In the genomic region with DNA sequence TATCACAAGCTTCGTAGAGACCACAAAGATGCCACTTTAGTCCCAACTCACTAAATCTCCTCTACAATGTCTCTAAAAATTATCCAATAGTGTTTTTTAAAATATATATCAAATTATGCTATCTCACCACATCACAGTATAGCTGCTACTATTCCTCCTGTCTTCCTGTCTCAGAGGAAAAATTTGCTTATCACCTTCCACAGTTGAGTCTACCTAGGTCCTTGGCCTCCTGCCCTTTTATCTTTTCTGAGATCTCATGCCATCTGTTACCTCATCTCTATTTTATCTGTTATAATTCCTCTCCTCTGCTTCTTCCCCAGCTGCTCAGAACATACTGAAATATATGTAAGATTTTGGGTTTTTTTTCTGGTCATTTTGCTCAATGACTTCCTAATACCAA, we compare ENCODE assay signal across 32 cellular contexts.
"Had no signal": no experiment of that assay in that cellular context is flagged by ENCODE, and none has a peak within 500 bp of the region (broad histone marks: within the 10 kb centered on the region; RNA-seq: fewer than 3 reads in every experiment).

No MANE protein-coding gene starts in this region.

- H3K27ac ChIP-seq: ascending aorta, breast epithelium, cardiac muscle cell, esophagus muscularis mucosa, foreskin keratinocyte, gastrocnemius medialis, heart right ventricle, hepatocyte had no signal

- H3K4me1 Mint-ChIP-seq: activated CD4-positive, alpha-beta T cell treated with anti-CD3 and anti-CD28 coated beads for 36 hours; activated CD4-positive, alpha-beta T cell treated with anti-CD3 and anti-CD28 coated beads, Interleukin-2, amount 10 ng/mL, durations not matched to agents 24 days and 14 days; activated CD8-positive, alpha-beta memory T cell treated with anti-CD3 and anti-CD28 coated beads, Interleukin-2, amount 10 ng/mL, durations not matched to agents 7 days and 5 days; activated naive CD4-positive, alpha-beta T cell treated with anti-CD3 and anti-CD28 coated beads, Interleukin-2, amount 10 ng/mL, durations not matched to agents 7 days and 5 days; activated naive CD8-positive, alpha-beta T cell treated with anti-CD3 and anti-CD28 coated beads, Interleukin-2, amount 10 ng/mL, durations not matched to agents 7 days and 5 days; T-helper 17 cell had no signal

- H3K9me3 Mint-ChIP-seq: activated CD4-positive, alpha-beta memory T cell treated with anti-CD3 and anti-CD28 coated beads for 36 hours; activated CD4-positive, alpha-beta T cell treated with anti-CD3 and anti-CD28 coated beads, Interleukin-2, amount 10 ng/mL, durations not matched to agents 24 days and 14 days; activated naive CD4-positive, alpha-beta T cell treated with anti-CD3 and anti-CD28 coated beads, Interleukin-2, amount 10 ng/mL, durations not matched to agents 7 days and 5 days; activated T-cell treated with anti-CD3 and anti-CD28 coated beads, Interleukin-2, amount 50 U/mL, for 24 hours; brain; T-helper 2 cell treated with Interferon-gamma antibody and Interleukin-4, amounts not matched to agents 5 μg/mL and 100 μg/mL, for 36 hours had no signal

- H3K9me3 ChIP-seq: ascending aorta, breast epithelium, esophagus muscularis mucosa, gastrocnemius medialis, heart right ventricle had no signal

- H3K36me3 Mint-ChIP-seq: activated CD4-positive, alpha-beta memory T cell treated with anti-CD3 and anti-CD28 coated beads for 36 hours; activated CD8-positive, alpha-beta memory T cell treated with anti-CD3 and anti-CD28 coated beads, Interleukin-2, amount 10 ng/mL, durations not matched to agents 7 days and 5 days; activated naive CD4-positive, alpha-beta T cell treated with anti-CD3 and anti-CD28 coated beads, Interleukin-2, amount 10 ng/mL, durations not matched to agents 7 days and 5 days; activated naive CD4-positive, alpha-beta T cell treated with anti-CD3 and anti-CD28 coated beads, Interleukin-2, amount 50 U/mL, for 72 hours; activated naive CD8-positive, alpha-beta T cell treated with anti-CD3 and anti-CD28 coated beads, Interleukin-2, amount 10 ng/mL, durations not matched to agents 7 days and 5 days; brain had no signal

- ATAC-seq: activated CD4-positive, alpha-beta T cell treated with anti-CD3 and anti-CD28 coated beads for 36 hours; activated CD8-positive, alpha-beta memory T cell treated with anti-CD3 and anti-CD28 coated beads, Interleukin-2, amount 10 ng/mL, durations not matched to agents 7 days and 5 days; activated CD8-positive, alpha-beta T cell treated with anti-CD3 and anti-CD28 coated beads, Interleukin-2, amount 10 ng/mL, durations not matched to agents 7 days and 5 days; activated naive CD4-positive, alpha-beta T cell treated with anti-CD3 and anti-CD28 coated beads, Interleukin-2, amount 50 U/mL, for 72 hours; activated T-cell treated with anti-CD3 and anti-CD28 coated beads, Interleukin-2, amount 50 U/mL, for 72 hours; effector memory CD8-positive, alpha-beta T cell; foreskin keratinocyte; gastrocnemius medialis; heart right ventricle; T-helper 17 cell had no signal

- H3K4me3 ChIP-seq: ascending aorta, breast epithelium, cardiac muscle cell, esophagus muscularis mucosa, gastrocnemius medialis, heart right ventricle, hepatocyte had no signal

- H3K27ac Mint-ChIP-seq: activated CD4-positive, alpha-beta memory T cell treated with anti-CD3 and anti-CD28 coated beads for 36 hours; activated CD4-positive, alpha-beta T cell treated with anti-CD3 and anti-CD28 coated beads for 36 hours; activated CD4-positive, alpha-beta T cell treated with anti-CD3 and anti-CD28 coated beads, Interleukin-2, amount 10 ng/mL, durations not matched to agents 24 days and 14 days; activated CD8-positive, alpha-beta memory T cell treated with anti-CD3 and anti-CD28 coated beads, Interleukin-2, amount 10 ng/mL, durations not matched to agents 7 days and 5 days; activated CD8-positive, alpha-beta T cell treated with anti-CD3 and anti-CD28 coated beads, Interleukin-2, amount 10 ng/mL, durations not matched to agents 7 days and 5 days; activated naive CD4-positive, alpha-beta T cell treated with anti-CD3 and anti-CD28 coated beads, Interleukin-2, amount 10 ng/mL, durations not matched to agents 7 days and 5 days; activated naive CD4-positive, alpha-beta T cell treated with anti-CD3 and anti-CD28 coated beads, Interleukin-2, amount 50 U/mL, for 72 hours; activated naive CD8-positive, alpha-beta T cell treated with anti-CD3 and anti-CD28 coated beads, Interleukin-2, amount 10 ng/mL, durations not matched to agents 7 days and 5 days; activated T-cell treated with anti-CD3 and anti-CD28 coated beads, Interleukin-2, amount 50 U/mL, for 24 hours; activated T-cell treated with anti-CD3 and anti-CD28 coated beads, Interleukin-2, amount 50 U/mL, for 72 hours; brain; effector memory CD8-positive, alpha-beta T cell; T-helper 17 cell; T-helper 2 cell treated with Interferon-gamma antibody and Interleukin-4, amounts not matched to agents 5 μg/mL and 100 μg/mL, for 36 hours had no signal

- H3K27me3 ChIP-seq: ascending aorta, breast epithelium, cardiac muscle cell, esophagus muscularis mucosa, foreskin keratinocyte, gastrocnemius medialis, heart right ventricle, hepatocyte had no signal

- H2AFZ ChIP-seq: hepatocyte had no signal

- H3K79me2 ChIP-seq: hepatocyte had no signal

- H3K36me3 ChIP-seq: ascending aorta, breast epithelium, cardiac muscle cell, esophagus muscularis mucosa, gastrocnemius medialis, heart right ventricle had no signal

- H3K27me3 Mint-ChIP-seq: activated CD4-positive, alpha-beta memory T cell treated with anti-CD3 and anti-CD28 coated beads for 36 hours; activated CD4-positive, alpha-beta T cell treated with anti-CD3 and anti-CD28 coated beads for 36 hours; activated CD4-positive, alpha-beta T cell treated with anti-CD3 and anti-CD28 coated beads, Interleukin-2, amount 10 ng/mL, durations not matched to agents 24 days and 14 days; activated CD8-positive, alpha-beta memory T cell treated with anti-CD3 and anti-CD28 coated beads, Interleukin-2, amount 10 ng/mL, durations not matched to agents 7 days and 5 days; activated naive CD4-positive, alpha-beta T cell treated with anti-CD3 and anti-CD28 coated beads, Interleukin-2, amount 10 ng/mL, durations not matched to agents 7 days and 5 days; activated naive CD8-positive, alpha-beta T cell treated with anti-CD3 and anti-CD28 coated beads, Interleukin-2, amount 10 ng/mL, durations not matched to agents 7 days and 5 days; activated T-cell treated with anti-CD3 and anti-CD28 coated beads, Interleukin-2, amount 50 U/mL, for 24 hours; brain; effector memory CD8-positive, alpha-beta T cell; T-helper 17 cell had no signal

- H3K4me2 ChIP-seq: hepatocyte had no signal

- H3K4me1 ChIP-seq: ascending aorta, breast epithelium, foreskin keratinocyte, heart right ventricle had no signal

- H3K4me3 Mint-ChIP-seq: activated CD4-positive, alpha-beta memory T cell treated with anti-CD3 and anti-CD28 coated beads for 36 hours; activated CD4-positive, alpha-beta T cell treated with anti-CD3 and anti-CD28 coated beads for 36 hours; activated CD4-positive, alpha-beta T cell treated with anti-CD3 and anti-CD28 coated beads, Interleukin-2, amount 10 ng/mL, durations not matched to agents 24 days and 14 days; activated CD8-positive, alpha-beta memory T cell treated with anti-CD3 and anti-CD28 coated beads, Interleukin-2, amount 10 ng/mL, durations not matched to agents 7 days and 5 days; activated CD8-positive, alpha-beta T cell treated with anti-CD3 and anti-CD28 coated beads, Interleukin-2, amount 10 ng/mL, durations not matched to agents 7 days and 5 days; activated naive CD4-positive, alpha-beta T cell treated with anti-CD3 and anti-CD28 coated beads, Interleukin-2, amount 10 ng/mL, durations not matched to agents 7 days and 5 days; activated naive CD8-positive, alpha-beta T cell treated with anti-CD3 and anti-CD28 coated beads, Interleukin-2, amount 10 ng/mL, durations not matched to agents 7 days and 5 days; activated T-cell treated with anti-CD3 and anti-CD28 coated beads, Interleukin-2, amount 50 U/mL, for 24 hours; activated T-cell treated with anti-CD3 and anti-CD28 coated beads, Interleukin-2, amount 50 U/mL, for 72 hours; brain; effector memory CD8-positive, alpha-beta T cell; T-helper 2 cell treated with Interferon-gamma antibody and Interleukin-4, amounts not matched to agents 5 μg/mL and 100 μg/mL, for 36 hours had no signal

- DNase-seq: activated CD4-positive, alpha-beta memory T cell treated with anti-CD3 and anti-CD28 coated beads for 36 hours; activated CD4-positive, alpha-beta T cell treated with anti-CD3 and anti-CD28 coated beads for 36 hours; activated CD4-positive, alpha-beta T cell treated with anti-CD3 and anti-CD28 coated beads, Interleukin-2, amount 10 ng/mL, durations not matched to agents 24 days and 14 days; activated CD4-positive, CD25-positive, alpha-beta regulatory T cell; activated CD4-positive, CD25-positive, alpha-beta regulatory T cell treated with anti-CD3 and anti-CD28 coated beads, Interleukin-2, amount 50 U/mL, for 72 hours; activated CD8-positive, alpha-beta memory T cell treated with anti-CD3 and anti-CD28 coated beads, Interleukin-2, amount 10 ng/mL, durations not matched to agents 7 days and 5 days; activated CD8-positive, alpha-beta memory T cell treated with anti-CD3 and anti-CD28 coated beads, Interleukin-2, amount 50 U/mL, for 4 hours; activated CD8-positive, alpha-beta T cell treated with anti-CD3 and anti-CD28 coated beads, Interleukin-2, amount 10 ng/mL, durations not matched to agents 7 days and 5 days; activated gamma-delta T cell; activated naive CD4-positive, alpha-beta T cell; activated naive CD4-positive, alpha-beta T cell treated with anti-CD3 and anti-CD28 coated beads, Interleukin-2, amount 10 ng/mL, durations not matched to agents 7 days and 5 days; activated naive CD8-positive, alpha-beta T cell treated with anti-CD3 and anti-CD28 coated beads, Interleukin-2, amount 10 ng/mL, durations not matched to agents 7 days and 5 days; activated T-cell treated with anti-CD3 and anti-CD28 coated beads, Interleukin-2, amount 50 U/mL, for 24 hours; activated T-cell treated with anti-CD3 and anti-CD28 coated beads, Interleukin-2, amount 50 U/mL, for 72 hours; central memory CD4-positive, alpha-beta T cell; cortex of kidney; dermis blood vessel endothelial cell; effector CD4-positive, alpha-beta T cell; effector memory CD8-positive, alpha-beta T cell; erythroblast; foreskin keratinocyte; gastrocnemius medialis; heart right ventricle; T-helper 17 cell had no signal
